8 cellular contexts compared by ENCODE assay signal in genomic region chr5:147935032-147935431, GRCh38. TPM values are rescaled to one million over a fixed set of nuclear protein-coding genes. Genes with fewer than 3 reads are reported as not detected.
DNase-seq lines count a peak whose midpoint lies in the region; ATAC-seq, FAIRE-seq and TF ChIP-seq lines count a peak whose summit lies in the region.

No MANE protein-coding gene starts in this region.

- H3K9ac ChIP-seq in HepG2 (ENCODE audit: insufficient read depth, low read depth, low read length), result no peak overlapping the region

- no peak for TF ChIP-seq RAD21 in HepG2 (CRISPR knock-in tag; IDR thresholded peaks at IDR 0.05)

- POLR2A ChIA-PET in HepG2 (lab: Yijun Ruan, JAX), result no interaction called here

- FAIRE-seq in HepG2 (lab: Jason Lieb, UNC), result no peak

- H3K36me3 ChIP-seq in HepG2 (replicated peaks in 1 of 2; ENCODE audit: control insufficient read depth in 1 of 2, insufficient read depth in 2 of 2, low read length in 2 of 2), result no peaks in the 10 kb centered on the region
- H3K36me3 ChIP-seq in vagina, result no peaks in the 10 kb centered on the region

- TF ChIP-seq POLR2A in HepG2 (IDR thresholded peaks at IDR 0.05; ENCODE audit: insufficient read depth in 1 of 2, low read depth in 2 of 2, low read length in 2 of 2) (no peak), vagina (IDR thresholded peaks at IDR 0.05) (no peak)

- no peak for TF ChIP-seq EP300 in HepG2 (IDR thresholded peaks at IDR 0.05; ENCODE audit: low read depth in 2 of 2, low read length in 2 of 2)
- no peak for TF ChIP-seq EP300 in HepG2 (CRISPR knock-in tag; IDR thresholded peaks at IDR 0.05; ENCODE audit: borderline replicate concordance)

- DNase-seq in GM04504 (ENCODE audit: low read depth), result peak; percentile 2
- peak; percentile 43 for DNase-seq in NCI-H2029 treated with DMSO at 0.1 percent for 48 hours (lab: John Stamatoyannopoulos, UW)
- DNase-seq in T47D (ENCODE audit: low read depth in 1 of 2, low spot score in 1 of 2), result peak; percentile 70 to 83
- peak; percentile 16 for DNase-seq in HepG2 (ENCODE audit: low spot score)
- DNase-seq in vagina (ENCODE audit: extremely low spot score in 2 of 2), result no peak
- DNase-seq in stimulated activated CD4-positive, alpha-beta T cell treated with anti-CD3 and anti-CD28 coated beads, Interleukin-4, amount 100 ng/mL, for 4 hours, result no peak
- DNase-seq in mesenteric fat pad (ENCODE audit: low spot score), result no peak

- no peaks in the 10 kb centered on the region for H3K79me2 ChIP-seq in HepG2 (ENCODE audit: insufficient read depth, low read length)

- intact Hi-C loops in HepG2 (cut with micrococcal nuclease; ENCODE audit: unreplicated experiment), result loop anchor here (1.0 kb wide), 3 partner anchors 48 to 307 kb away; no protein-coding TSS in a partner anchor
- intact Hi-C loops in vagina (cut with DNase I), result no loop called here

- H3K27ac ChIP-seq in HepG2 (ENCODE audit: extremely low read length, insufficient read depth, low read length) (no peak overlapping the region), vagina (no peak overlapping the region)

- no peak for ATAC-seq in HepG2
- no peak for ATAC-seq in GM18873 (IDR thresholded peaks at IDR 0.05; ENCODE audit: low FRiP score, unreplicated experiment)

- H3K9me3 ChIP-seq in HepG2 (ENCODE audit: low read length) (no peaks in the 10 kb centered on the region), vagina (no peaks in the 10 kb centered on the region)

- no TSS peak for BruUV-seq in HepG2 (replicated peaks; lab: Mats Ljungman, UMichigan)

- CTCF ChIA-PET in HepG2 (lab: Yijun Ruan, JAX; ENCODE audit: low intra/inter-chr PET ratio, low total read pairs), result interaction anchor here (0.6 to 0.8 kb wide), 2 partner anchors 48 to 77 kb away, joined by 3 read pairs; no protein-coding TSS in a partner anchor

- 4% methylated on average over 3 of the region's 3 CpGs for WGBS in HepG2 (ENCODE audit: low lambda C conversion rate)

- no peak overlapping the region for H3K4me3 ChIP-seq in HepG2 (replicated peaks in 1 of 3; ENCODE audit: insufficient read depth in 1 of 3, low read depth in 2 of 3, low read length in 3 of 3)
- no peak overlapping the region for H3K4me3 ChIP-seq in vagina

- no peaks in the 10 kb centered on the region for H4K20me1 ChIP-seq in HepG2 (ENCODE audit: insufficient read depth, low read length)

- H3K4me1 ChIP-seq in HepG2 (ENCODE audit: insufficient read depth, low read length), result no peaks in the 10 kb centered on the region
- no peaks in the 10 kb centered on the region for H3K4me1 ChIP-seq in vagina

- no peak overlapping the region for H3K4me2 ChIP-seq in HepG2 (ENCODE audit: low read depth, low read length)

- in situ Hi-C loops in T47D (cut with HindIII; ENCODE audit: low pct_unique_long_range_greater_than_20kb, low sequenced_read_pairs) (no loop called here), HepG2 (cut with HindIII; ENCODE audit: extremely low pct_ligation_motif_present, low pct_unique_long_range_greater_than_20kb) (loop anchor here (5.0 to 10.0 kb wide), 2 partner anchors 78 to 310 kb away; no protein-coding TSS in a partner anchor)

- H3K27me3 ChIP-seq in HepG2 (ENCODE audit: control insufficient read depth in 1 of 2, insufficient read depth in 2 of 2, low read length in 2 of 2) (no peaks in the 10 kb centered on the region), vagina (no peaks in the 10 kb centered on the region)

- TF ChIP-seq CTCF in HepG2 (CRISPR knock-in tag; IDR thresholded peaks at IDR 0.05) (peak; percentile 23; the same call in 1 of the 2 replicates), vagina (IDR thresholded peaks at IDR 0.05) (no peak)

- H2AFZ ChIP-seq in HepG2 (ENCODE audit: low read length), result no peak overlapping the region

TF ChIP-seq in HepG2, 621 proteins besides CTCF, POLR2A, EP300 and RAD21:
- TF ChIP-seq YEATS4 (CRISPR knock-in tag; IDR thresholded peaks at IDR 0.05; ENCODE audit: borderline replicate concordance), result no peak
- peak; percentile 42 for TF ChIP-seq STAG1 (CRISPR knock-in tag; IDR thresholded peaks at IDR 0.05)
- TF ChIP-seq, protein P1, sequence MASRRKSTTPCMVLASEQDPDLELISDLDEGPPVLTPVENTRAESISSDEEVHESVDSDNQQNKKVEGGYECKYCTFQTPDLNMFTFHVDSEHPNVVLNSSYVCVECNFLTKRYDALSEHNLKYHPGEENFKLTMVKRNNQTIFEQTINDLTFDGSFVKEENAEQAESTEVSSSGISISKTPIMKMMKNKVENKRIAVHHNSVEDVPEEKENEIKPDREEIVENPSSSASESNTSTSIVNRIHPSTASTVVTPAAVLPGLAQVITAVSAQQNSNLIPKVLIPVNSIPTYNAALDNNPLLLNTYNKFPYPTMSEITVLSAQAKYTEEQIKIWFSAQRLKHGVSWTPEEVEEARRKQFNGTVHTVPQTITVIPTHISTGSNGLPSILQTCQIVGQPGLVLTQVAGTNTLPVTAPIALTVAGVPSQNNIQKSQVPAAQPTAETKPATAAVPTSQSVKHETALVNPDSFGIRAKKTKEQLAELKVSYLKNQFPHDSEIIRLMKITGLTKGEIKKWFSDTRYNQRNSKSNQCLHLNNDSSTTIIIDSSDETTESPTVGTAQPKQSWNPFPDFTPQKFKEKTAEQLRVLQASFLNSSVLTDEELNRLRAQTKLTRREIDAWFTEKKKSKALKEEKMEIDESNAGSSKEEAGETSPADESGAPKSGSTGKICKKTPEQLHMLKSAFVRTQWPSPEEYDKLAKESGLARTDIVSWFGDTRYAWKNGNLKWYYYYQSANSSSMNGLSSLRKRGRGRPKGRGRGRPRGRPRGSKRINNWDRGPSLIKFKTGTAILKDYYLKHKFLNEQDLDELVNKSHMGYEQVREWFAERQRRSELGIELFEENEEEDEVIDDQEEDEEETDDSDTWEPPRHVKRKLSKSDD (CRISPR knock-in tag; IDR thresholded peaks at IDR 0.05; ENCODE audit: low read depth), result no peak
- TF ChIP-seq CEBPB (IDR thresholded peaks at IDR 0.05; ENCODE audit: borderline replicate concordance, low read depth, low read length), result peak; percentile 42; the same call in 1 of the 2 replicates
- TF ChIP-seq SMC3 (IDR thresholded peaks at IDR 0.05; ENCODE audit: low read length), result peak; percentile 22; the same call in 1 of the 2 replicates
- TF ChIP-seq NONO (IDR thresholded peaks at IDR 0.05), result no peak
- TF ChIP-seq NONO (CRISPR knock-in tag; conservative IDR thresholded peaks at IDR 0.05), result no peak
- peak; percentile 78 for TF ChIP-seq CEBPG (CRISPR knock-in tag; IDR thresholded peaks at IDR 0.05)

RNA-seq across cellular contexts. Expression of gene C5orf46, which starts 28.7 kb away (rescaled TPM):
- total RNA-seq in HepG2 (2016; rRNA removed; fragmentation: Illumina TruSeq; extraction: Trizol) (not detected in 2 replicates), vagina (not detected), mesenteric fat pad (not detected)
- total RNA-seq in HepG2 (2016; cell fraction: cytosol; rRNA removed; fragmentation: Illumina TruSeq; extraction: Trizol; ENCODE audit: low read depth), result not detected in 2 replicates
- total RNA-seq in HepG2 (2016; cell fraction: insoluble cytoplasmic fraction; rRNA removed; fragmentation: Illumina TruSeq; extraction: Trizol), result not detected in 2 replicates
- not detected in 2 replicates for total RNA-seq in HepG2 (2016; cell fraction: membrane; rRNA removed; fragmentation: Illumina TruSeq; extraction: Trizol)
- not detected in 2 replicates for total RNA-seq in HepG2 (2016; cell fraction: nucleus; rRNA removed; fragmentation: Illumina TruSeq; extraction: Trizol)
- not detected in 2 replicates for polyA plus RNA-seq in HepG2 (2011; rRNA removed)
- polyA plus RNA-seq in HepG2 (2011; cell fraction: cytosol; rRNA removed), result not detected in 2 replicates
- not detected in 2 replicates for polyA plus RNA-seq in HepG2 (2011; cell fraction: nucleus; rRNA removed)
- polyA plus RNA-seq in HepG2 (2012), result not detected in 2 replicates
- polyA plus RNA-seq in HepG2 (2016; cell fraction: cytosol; fragmentation: Illumina TruSeq; extraction: Trizol; ENCODE audit: low read depth), result not detected in 2 replicates
- polyA plus RNA-seq in HepG2 (2016; cell fraction: insoluble cytoplasmic fraction; fragmentation: Illumina TruSeq; extraction: Trizol; ENCODE audit: low read depth), result not detected in 2 replicates
- not detected in 2 replicates for polyA plus RNA-seq in HepG2 (2016; cell fraction: membrane; fragmentation: Illumina TruSeq; extraction: Trizol; ENCODE audit: low read depth)
- polyA plus RNA-seq in HepG2 (2016; cell fraction: nucleus; fragmentation: Illumina TruSeq; extraction: Trizol; ENCODE audit: insufficient read depth, low read depth), result not detected in 2 replicates
- polyA minus RNA-seq in HepG2 (2011; rRNA and poly(A)+ RNA removed; ENCODE audit: low replicate concordance), result not detected in 2 replicates
- polyA minus RNA-seq in HepG2 (2011; cell fraction: cytosol; rRNA and poly(A)+ RNA removed), result not detected in 2 replicates
- polyA minus RNA-seq in HepG2 (2011; cell fraction: nucleus; rRNA and poly(A)+ RNA removed), result not detected in 2 replicates

RNA-seq across cellular contexts. Expression of gene SCGB3A2, which starts 56.5 kb away (rescaled TPM):
- total RNA-seq in HepG2 (2016; rRNA removed; fragmentation: Illumina TruSeq; extraction: Trizol) (not detected in 2 replicates), vagina (not detected), mesenteric fat pad (not detected)
- total RNA-seq in HepG2 (2016; cell fraction: cytosol; rRNA removed; fragmentation: Illumina TruSeq; extraction: Trizol; ENCODE audit: low read depth), result not detected in 2 replicates
- total RNA-seq in HepG2 (2016; cell fraction: insoluble cytoplasmic fraction; rRNA removed; fragmentation: Illumina TruSeq; extraction: Trizol), result not detected in 2 replicates
- not detected in 2 replicates for total RNA-seq in HepG2 (2016; cell fraction: membrane; rRNA removed; fragmentation: Illumina TruSeq; extraction: Trizol)
- not detected in 2 replicates for total RNA-seq in HepG2 (2016; cell fraction: nucleus; rRNA removed; fragmentation: Illumina TruSeq; extraction: Trizol)
- polyA plus RNA-seq in HepG2 (2011; rRNA removed), result not detected in 2 replicates
- not detected in 2 replicates for polyA plus RNA-seq in HepG2 (2011; cell fraction: cytosol; rRNA removed)
- polyA plus RNA-seq in HepG2 (2011; cell fraction: nucleus; rRNA removed), result not detected in 2 replicates
- not detected in 2 replicates for polyA plus RNA-seq in HepG2 (2012)
- not detected in 2 replicates for polyA plus RNA-seq in HepG2 (2016; cell fraction: cytosol; fragmentation: Illumina TruSeq; extraction: Trizol; ENCODE audit: low read depth)
- not detected in 2 replicates for polyA plus RNA-seq in HepG2 (2016; cell fraction: insoluble cytoplasmic fraction; fragmentation: Illumina TruSeq; extraction: Trizol; ENCODE audit: low read depth)
- not detected in 2 replicates for polyA plus RNA-seq in HepG2 (2016; cell fraction: membrane; fragmentation: Illumina TruSeq; extraction: Trizol; ENCODE audit: low read depth)
- polyA plus RNA-seq in HepG2 (2016; cell fraction: nucleus; fragmentation: Illumina TruSeq; extraction: Trizol; ENCODE audit: insufficient read depth, low read depth), result not detected in 2 replicates
- polyA minus RNA-seq in HepG2 (2011; rRNA and poly(A)+ RNA removed; ENCODE audit: low replicate concordance), result not detected in 2 replicates
- not detected in 2 replicates for polyA minus RNA-seq in HepG2 (2011; cell fraction: cytosol; rRNA and poly(A)+ RNA removed)
- polyA minus RNA-seq in HepG2 (2011; cell fraction: nucleus; rRNA and poly(A)+ RNA removed), result not detected in 2 replicates

Comparison
In these comparisons a context has a peak if more than half of its experiments do, and no peak if none do; other contexts are left out.
1. DNase-seq: peak in GM04504 (single experiment), NCI-H2029 treated with DMSO at 0.1 percent for 48 hours (single experiment), T47D (2 of 2) and HepG2 (single experiment); none in vagina (0 of 2), stimulated activated CD4-positive, alpha-beta T cell treated with anti-CD3 and anti-CD28 coated beads, Interleukin-4, amount 100 ng/mL, for 4 hours (0 of 2) and mesenteric fat pad (single experiment).